8 cellular contexts compared by ENCODE assay signal in genomic region chr4:84691170-84691691, GRCh38.
A peak's percentile ranks its signal among the peaks of the same experiment; 100 is the strongest.
DNase-seq lines count a peak whose midpoint lies in the region; ATAC-seq and TF ChIP-seq lines count a peak whose summit lies in the region.

No MANE protein-coding gene starts in this region.

- no peak for TF ChIP-seq CTCF in AG09319 (IDR thresholded peaks at IDR 0.05; ENCODE audit: low read depth, low read length)
- no peak for TF ChIP-seq CTCF in lower lobe of right lung (IDR thresholded peaks at IDR 0.05)

- intact Hi-C loops in lower lobe of right lung (cut with DNase I): no loop called here

- peaks cover 0 to 2% (median 0%) of the 10 kb centered on the region in 3 donors for H3K9me3 Mint-ChIP-seq in T-cell

- POLR2A ChIA-PET in T-cell (lab: Charles Lee): no interaction called here

- H3K27ac Mint-ChIP-seq in T-cell: no peak overlapping the region

- no peak overlapping the region for H3K9ac ChIP-seq in HUES64 (ENCODE audit: low read depth, low read length)

- peaks cover 95% of the 10 kb centered on the region for H3K36me3 ChIP-seq in HUES64 (ENCODE audit: insufficient read depth, low read length)
- H3K36me3 ChIP-seq in lower lobe of right lung: peaks cover 98% of the 10 kb centered on the region

- no peaks in the 10 kb centered on the region for H3K4me1 Mint-ChIP-seq in T-cell

- peak; percentile 61 for DNase-seq in AG09319 (ENCODE audit: extremely low read depth, low read depth)
- peak in 32 of 58 donors; percentile 5 to 80 (median 32) for DNase-seq in anterior cingulate cortex (lab: John Stamatoyannopoulos, UW)
- DNase-seq in lower lobe of right lung: no peak
- no peak for DNase-seq in NCI-H510A (lab: John Stamatoyannopoulos, UW)
- DNase-seq in T-cell: no peak
- DNase-seq in NCI-H82 (lab: John Stamatoyannopoulos, UW): no peak

- CTCF ChIA-PET in T-cell (lab: Charles Lee): no interaction called here

- H3K4me1 ChIP-seq in HUES64 (ENCODE audit: insufficient read depth, low read length): peaks cover 13% of the 10 kb centered on the region; the same call in 1 of the 2 replicates
- peaks cover 10% of the 10 kb centered on the region for H3K4me1 ChIP-seq in lower lobe of right lung

- H3K4me3 ChIP-seq in HUES64 (ENCODE audit: low read length) (no peak overlapping the region), lower lobe of right lung (no peak overlapping the region)

- H3K9me3 ChIP-seq in HUES64 (ENCODE audit: insufficient read depth, low read depth, low read length): no peaks in the 10 kb centered on the region
- no peaks in the 10 kb centered on the region for H3K9me3 ChIP-seq in lower lobe of right lung

- no peak overlapping the region for H3K4me3 Mint-ChIP-seq in T-cell

- no peaks in the 10 kb centered on the region for H3K27me3 ChIP-seq in HUES64 (ENCODE audit: insufficient read depth, low read length)
- H3K27me3 ChIP-seq in lower lobe of right lung (ENCODE audit: low read depth): no peaks in the 10 kb centered on the region

- no peaks in the 10 kb centered on the region for H3K36me3 Mint-ChIP-seq in T-cell

- H3K27ac ChIP-seq in HUES64 (ENCODE audit: low read depth, low read length): peak overlapping the region; percentile 34; the same call in 1 of the 2 replicates
- H3K27ac ChIP-seq in lower lobe of right lung: no peak overlapping the region

- WGBS in HUES64: 94% methylated on average over 1 of the region's 1 CpG

- H3K27me3 Mint-ChIP-seq in T-cell: peaks cover 0 to 5% of the 10 kb centered on the region in 2 donors

- ATAC-seq in lower lobe of right lung (peak; percentile 57 to 62), T-cell (replicated peaks in 1 of 4) (no peak), GM21528 (IDR thresholded peaks at IDR 0.05; ENCODE audit: low FRiP score, unreplicated experiment) (no peak)

Comparison
In these comparisons a context has a peak if more than half of its experiments do, and no peak if none do; other contexts are left out.
1. DNase-seq: peak in AG09319 (single experiment) and anterior cingulate cortex (32 of 58); none in lower lobe of right lung (single experiment), NCI-H510A (single experiment), T-cell (0 of 34) and NCI-H82 (single experiment).
2. ATAC-seq: peak in lower lobe of right lung (2 of 2); none in T-cell (0 of 4) and GM21528 (single experiment).